In genomic region chr4:1899149-1900086, GRCh38 we compare ENCODE assay signal across 8 cellular contexts.
A peak's percentile ranks its signal among the peaks of the same experiment; 100 is the strongest.
DNase-seq lines count a peak whose midpoint lies in the region; ATAC-seq lines count a peak whose summit lies in the region.

No MANE protein-coding gene starts in this region.

- DNase-seq in SIG-M5 treated with dmso at 0.1 percent for 504 hours (lab: John Stamatoyannopoulos, UW; ENCODE audit: unreplicated experiment) (peak; percentile 40), SIG-M5 (lab: John Stamatoyannopoulos, UW) (no peak), NCI-H2227 (lab: John Stamatoyannopoulos, UW; ENCODE audit: unreplicated experiment) (peak; percentile 66), kidney tubule cell (ENCODE audit: low spot score) (peak; percentile 78)
- peak; percentile 72 for DNase-seq in central memory CD4-positive, alpha-beta T cell
- DNase-seq in stimulated activated CD4-positive, alpha-beta T cell treated with anti-CD3 and anti-CD28 coated beads, Interleukin-2, amount 100 ng/mL, for 4 hours (ENCODE audit: low read depth): peak; percentile 47

- peak; percentile 66 for ATAC-seq in HG03103 (IDR thresholded peaks at IDR 0.05; ENCODE audit: low read depth, unreplicated experiment)
- ATAC-seq in activated CD4-positive, CD25-positive, alpha-beta regulatory T cell treated with anti-CD3 and anti-CD28 coated beads, Interleukin-2, amount 50 U/mL, for 24 hours: peak; percentile 83 to 93
